ENCODE assay signal across 24 cellular contexts in genomic region chr14:97779140-97779539, GRCh38.
"Had no signal": no experiment of that assay in that cellular context is flagged by ENCODE, and none has a peak within 500 bp of the region (broad histone marks: within the 10 kb centered on the region; RNA-seq: fewer than 3 reads in every experiment).

No MANE protein-coding gene starts in this region.

- DNase-seq: NCI-H1092; NCI-H1105 treated with DMSO at 0.1 percent for 48 hours; NCI-H1417 treated with DMSO at 0.1 percent for 48 hours; NCI-H146; NCI-H1694 treated with DMSO at 0.1 percent for 48 hours; NCI-H1930; NCI-H2081; NCI-H2107; NCI-H2227 treated with DMSO at 0.1 percent for 48 hours; NCI-H524; NCI-H526 treated with DMSO at 0.1 percent for 48 hours; NCI-H748 treated with DMSO at 0.1 percent for 48 hours; NK-92 treated with Interleukin-12 subunit alpha and Interleukin-12 subunit beta, amount 100 ng/mL, for 24 hours; PC-3; SHP77; SK-N-SH; SW 1271 had no signal

- FAIRE-seq: HTR-8/SVneo, K562 had no signal

- H3K4me2 ChIP-seq: KMS-11, SK-N-SH had no signal

- H3K36me3 Mint-ChIP-seq: IgD-negative memory B cell had no signal

- H3K27me3 Mint-ChIP-seq: IgD-negative memory B cell had no signal

- H3K4me1 Mint-ChIP-seq: IgD-negative memory B cell had no signal

- H3K4me3 ChIP-seq: K562 had no signal

- H3K4me3 Mint-ChIP-seq: IgD-negative memory B cell had no signal

- H3K27ac ChIP-seq: HL-60, KMS-11, RWPE1 had no signal

- H3K27ac Mint-ChIP-seq: IgD-negative memory B cell had no signal

- H3K9me3 ChIP-seq: SK-N-SH had no signal

- ATAC-seq: K562, Panc1, PC-3 had no signal

- H3K9ac ChIP-seq: KMS-11, SK-N-SH had no signal
